Comparison of ENCODE assay signal across 2 cellular contexts in the genomic region with DNA sequence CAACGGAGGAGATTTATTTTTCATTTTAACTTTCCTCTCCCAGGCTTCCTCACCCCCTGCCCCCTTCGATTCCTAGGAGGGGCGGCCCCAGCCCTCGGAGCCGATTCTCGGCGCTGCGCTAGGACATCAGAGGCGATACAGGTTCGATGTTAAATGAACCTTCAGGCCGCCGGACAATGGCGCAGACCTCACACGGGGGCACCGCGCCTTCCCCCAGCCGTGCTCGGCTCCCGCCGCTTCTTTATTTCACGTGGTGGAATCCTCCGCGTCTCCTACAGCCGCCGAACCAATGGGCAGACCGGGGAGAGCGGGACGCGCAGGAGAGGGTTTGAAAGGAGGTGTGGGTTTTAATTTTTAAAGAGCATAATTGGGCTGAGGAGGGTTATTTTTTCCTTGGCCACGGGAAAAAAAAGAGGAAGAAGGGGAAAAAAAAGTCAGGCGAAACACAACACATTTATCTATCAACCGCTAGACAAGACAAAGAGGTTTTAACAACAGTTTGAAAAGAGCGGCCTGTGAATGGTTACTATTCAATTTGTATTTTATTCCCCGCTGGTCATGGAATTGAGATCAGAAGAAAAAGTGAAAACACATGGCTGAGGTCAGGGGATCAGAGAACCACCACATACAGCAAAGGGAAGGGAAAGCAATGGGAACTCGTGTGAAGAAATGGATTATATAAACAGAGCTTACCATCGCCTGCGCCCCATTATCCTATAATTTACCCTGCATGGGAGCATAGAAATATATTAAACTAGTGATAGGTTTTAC.
TF ChIP-seq lines count a peak whose summit lies in the region.

No MANE protein-coding gene starts in this region.

TF ChIP-seq in IMR-90, 13 proteins besides CTCF, POLR2A, EP300 and RAD21:
- TF ChIP-seq BHLHE40 (IDR thresholded peaks at IDR 0.05; ENCODE audit: low read depth, low read length) = no peak
- TF ChIP-seq CEBPB (IDR thresholded peaks at IDR 0.05; ENCODE audit: low read depth, low read length) = no peak
- TF ChIP-seq MAZ (IDR thresholded peaks at IDR 0.05; ENCODE audit: borderline replicate concordance, low read depth, low read length) = no peak
- no peak for TF ChIP-seq RFX5 (IDR thresholded peaks at IDR 0.05; ENCODE audit: low read depth, low read length)
- no peak for TF ChIP-seq FOS (IDR thresholded peaks at IDR 0.05; ENCODE audit: low read depth, low read length)
- no peak for TF ChIP-seq MXI1 (IDR thresholded peaks at IDR 0.05; ENCODE audit: borderline replicate concordance, low read depth, low read length)
- no peak for TF ChIP-seq RCOR1 (IDR thresholded peaks at IDR 0.05; ENCODE audit: insufficient replicate concordance, low read length)
- TF ChIP-seq, protein P1, sequence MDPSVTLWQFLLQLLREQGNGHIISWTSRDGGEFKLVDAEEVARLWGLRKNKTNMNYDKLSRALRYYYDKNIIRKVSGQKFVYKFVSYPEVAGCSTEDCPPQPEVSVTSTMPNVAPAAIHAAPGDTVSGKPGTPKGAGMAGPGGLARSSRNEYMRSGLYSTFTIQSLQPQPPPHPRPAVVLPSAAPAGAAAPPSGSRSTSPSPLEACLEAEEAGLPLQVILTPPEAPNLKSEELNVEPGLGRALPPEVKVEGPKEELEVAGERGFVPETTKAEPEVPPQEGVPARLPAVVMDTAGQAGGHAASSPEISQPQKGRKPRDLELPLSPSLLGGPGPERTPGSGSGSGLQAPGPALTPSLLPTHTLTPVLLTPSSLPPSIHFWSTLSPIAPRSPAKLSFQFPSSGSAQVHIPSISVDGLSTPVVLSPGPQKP (IDR thresholded peaks at IDR 0.05; ENCODE audit: borderline replicate concordance, low read depth, low read length) = no peak
- TF ChIP-seq MAFK (IDR thresholded peaks at IDR 0.05; ENCODE audit: low read depth, low read length) = no peak

TF ChIP-seq in endothelial cell of umbilical vein, 7 proteins besides CTCF, POLR2A, EP300 and RAD21:
- TF ChIP-seq, protein P2, sequence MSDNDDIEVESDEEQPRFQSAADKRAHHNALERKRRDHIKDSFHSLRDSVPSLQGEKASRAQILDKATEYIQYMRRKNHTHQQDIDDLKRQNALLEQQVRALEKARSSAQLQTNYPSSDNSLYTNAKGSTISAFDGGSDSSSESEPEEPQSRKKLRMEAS (IDR thresholded peaks at IDR 0.05; ENCODE audit: insufficient read depth, insufficient read length) = no peak
- peak; percentile 59 for TF ChIP-seq EZH2 (IDR thresholded peaks at IDR 0.05; ENCODE audit: borderline replicate concordance, low read depth, low read length, severe bottlenecking)
